9 cellular contexts compared by ENCODE assay signal in the genomic region with DNA sequence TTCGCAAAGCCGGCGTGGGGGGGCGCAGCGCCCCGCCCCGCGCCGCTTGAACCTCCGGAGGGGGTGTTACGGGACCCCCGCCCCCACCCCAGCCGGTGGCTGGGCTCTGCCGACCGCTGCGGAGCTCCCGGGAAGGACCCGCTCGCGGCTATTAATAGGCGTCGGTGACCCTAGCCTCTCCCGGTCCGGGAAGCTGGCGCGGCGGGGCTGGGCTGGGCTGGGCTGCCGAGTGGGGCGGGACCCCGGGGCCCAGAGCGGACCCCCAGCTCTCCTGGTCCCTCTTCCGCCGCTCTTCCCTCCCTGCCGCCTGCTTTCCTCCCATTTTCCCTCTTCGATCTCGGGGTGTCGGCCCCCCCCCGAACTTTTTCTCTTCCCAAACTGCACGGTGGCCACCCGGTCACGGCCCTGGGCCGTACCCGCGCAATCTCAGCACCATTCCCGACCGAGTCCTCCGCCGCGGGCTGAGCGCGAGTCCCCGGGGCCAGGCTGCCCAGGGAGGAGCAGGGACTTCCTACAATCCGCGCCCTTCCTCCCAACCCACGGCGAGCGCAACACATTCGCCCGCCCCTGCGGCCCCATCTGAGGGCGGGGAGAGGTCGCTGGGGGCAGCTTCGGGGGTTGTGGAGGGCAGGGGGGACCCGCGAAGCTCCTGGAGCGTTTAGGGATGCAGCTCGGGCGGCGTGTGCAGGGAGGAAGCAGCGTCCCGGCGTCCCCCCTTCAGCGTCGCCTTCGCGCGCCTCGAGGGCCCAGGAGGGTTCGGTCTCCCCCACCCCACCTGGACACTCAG. TPM values are rescaled to one million over a fixed set of nuclear protein-coding genes. Genes with fewer than 3 reads are reported as not detected.
DNase-seq lines count a peak whose midpoint lies in the region; ATAC-seq, FAIRE-seq and TF ChIP-seq lines count a peak whose summit lies in the region.
"Had no signal": no experiment of that assay in that cellular context is flagged by ENCODE, and none has a peak within 500 bp of the region (broad histone marks: within the 10 kb centered on the region; RNA-seq: fewer than 3 reads in every experiment).

No MANE protein-coding gene starts in this region.

- 14% methylated on average over 33 of the region's 79 CpGs for WGBS in A549 (ENCODE audit: missing lambda C conversion rate)

- no peak for TF ChIP-seq CTCF in A549 (IDR thresholded peaks at IDR 0.05)

- H3K9me3 ChIP-seq in A549 (no peaks in the 10 kb centered on the region), duodenal mucosa (ENCODE audit: control insufficient read depth in 1 of 2, low read length in 2 of 2) (no peaks in the 10 kb centered on the region), mucosa of rectum (ENCODE audit: control insufficient read depth in 2 of 2, low read length in 2 of 2) (no peaks in the 10 kb centered on the region)

- no peak for FAIRE-seq in A549 (lab: Jason Lieb, UNC)
- FAIRE-seq: GM18507 had no signal

- peak overlapping the region; percentile 55 for H3K4me3 ChIP-seq in A549
- peak overlapping the region; percentile 42 for H3K4me3 ChIP-seq in H7 (ENCODE audit: insufficient read depth, low read depth, low read length)
- peak overlapping the region; percentile 8 to 32 for H3K4me3 ChIP-seq in duodenal mucosa (ENCODE audit: low read depth in 1 of 2, low read length in 2 of 2)
- H3K4me3 ChIP-seq in mucosa of rectum (ENCODE audit: low read length in 2 of 2) = peak overlapping the region; percentile 23 to 31

- peaks cover 70% of the 10 kb centered on the region for H3K27me3 ChIP-seq in H7 (ENCODE audit: control insufficient read depth, insufficient read depth, low read length)
- H3K27me3 ChIP-seq in duodenal mucosa (ENCODE audit: control insufficient read depth in 1 of 2, insufficient read depth in 2 of 2, low read length in 2 of 2) = peaks cover 52 to 53% of the 10 kb centered on the region in 2 donors
- H3K27me3 ChIP-seq in mucosa of rectum (ENCODE audit: control insufficient read depth in 2 of 2, insufficient read depth in 2 of 2, low read length in 2 of 2) = peaks cover 25 to 36% of the 10 kb centered on the region in 2 donors

- TF ChIP-seq EP300 in A549 (IDR thresholded peaks at IDR 0.05) = no peak

- peak overlapping the region; percentile 99 for H3K4me2 ChIP-seq in A549

- TF ChIP-seq POLR2A in A549 (IDR thresholded peaks at IDR 0.05; ENCODE audit: low read length) = no peak

- DNase-seq in A549 (ENCODE audit: low read depth in 1 of 2, low spot score in 1 of 2) (peak; percentile 32 to 62), H7 (peak; percentile 86), SKM-1 treated with dmso at 0.1 percent for 144 hours (lab: John Stamatoyannopoulos, UW; ENCODE audit: unreplicated experiment) (no peak)
- no peak for DNase-seq in activated CD4-positive, CD25-positive, alpha-beta regulatory T cell (lab: John Stamatoyannopoulos, UW)

- H3K27ac ChIP-seq in A549 (peak overlapping the region in 1 of 2 experiments; percentile 78; a peak in 2 of 6 replicates), duodenal mucosa (ENCODE audit: low read depth, low read length) (no peak overlapping the region), mucosa of rectum (ENCODE audit: low read depth in 2 of 2, low read length in 2 of 2) (no peak overlapping the region)

- H3K9ac ChIP-seq in duodenal mucosa (ENCODE audit: low read depth in 1 of 2, low read length in 2 of 2) (no peak overlapping the region), mucosa of rectum (ENCODE audit: low read depth in 1 of 2, low read length in 2 of 2) (no peak overlapping the region)

- CTCF ChIA-PET in A549 (lab: Yijun Ruan, JAX) = interaction anchor here (1.2 to 2.2 kb wide), 3 partner anchors 17 to 92 kb away, joined by 3 to 9 read pairs (median 3); no protein-coding TSS in a partner anchor

- TF ChIP-seq RAD21 in A549 (conservative IDR thresholded peaks at IDR 0.05 in 1 of 2, IDR thresholded peaks at IDR 0.05 in 1 of 2) = no peak

- POLR2A ChIA-PET in A549 (lab: Yijun Ruan, JAX) = no interaction called here

- H3K36me3 ChIP-seq in H7 (replicated peaks; ENCODE audit: control insufficient read depth, insufficient read depth, low read length) (no peaks in the 10 kb centered on the region), duodenal mucosa (ENCODE audit: control insufficient read depth in 1 of 2, insufficient read depth in 2 of 2, low read length in 2 of 2) (no peaks in the 10 kb centered on the region), mucosa of rectum (ENCODE audit: control insufficient read depth in 2 of 2, insufficient read depth in 2 of 2, low read length in 2 of 2) (no peaks in the 10 kb centered on the region)

- peaks cover 35% of the 10 kb centered on the region for H3K4me1 ChIP-seq in A549
- peaks cover 0 to 4% of the 10 kb centered on the region in 2 donors for H3K4me1 ChIP-seq in duodenal mucosa (ENCODE audit: control insufficient read depth in 1 of 2, insufficient read depth in 2 of 2, low read length in 2 of 2)
- peaks cover 2 to 4% of the 10 kb centered on the region in 2 donors for H3K4me1 ChIP-seq in mucosa of rectum (ENCODE audit: control insufficient read depth in 2 of 2, insufficient read depth in 2 of 2, low read length in 2 of 2)

- ATAC-seq in A549 (peak; percentile 2 to 45; a peak in 3 of 6 replicates), HG03520 (IDR thresholded peaks at IDR 0.05; ENCODE audit: unreplicated experiment) (no peak), GM19324 (IDR thresholded peaks at IDR 0.05; ENCODE audit: low FRiP score, unreplicated experiment) (no peak)

TF ChIP-seq in A549, 52 proteins besides CTCF, POLR2A, EP300 and RAD21:
- TF ChIP-seq HOXB13 (CRISPR knock-in tag; IDR thresholded peaks at IDR 0.05; ENCODE audit: low read depth) = no peak
- TF ChIP-seq RNF2 (IDR thresholded peaks at IDR 0.05; ENCODE audit: borderline replicate concordance, low read depth) = no peak
- no peak for TF ChIP-seq CBX8 (IDR thresholded peaks at IDR 0.05)
- TF ChIP-seq, protein P1, sequence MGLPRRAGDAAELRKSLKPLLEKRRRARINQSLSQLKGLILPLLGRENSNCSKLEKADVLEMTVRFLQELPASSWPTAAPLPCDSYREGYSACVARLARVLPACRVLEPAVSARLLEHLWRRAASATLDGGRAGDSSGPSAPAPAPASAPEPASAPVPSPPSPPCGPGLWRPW (IDR thresholded peaks at IDR 0.05) = no peak
- TF ChIP-seq CHD2 (IDR thresholded peaks at IDR 0.05; ENCODE audit: low read length, partially characterized antibody) = no peak
TF ChIP-seq in A549: peak in this region for 0.

RNA-seq across cellular contexts. Expression of gene ELFN1, which starts 3.1 kb away (rescaled TPM):
- 0.09 and 0.10 TPM in 2 replicates for polyA plus RNA-seq in A549 (2011; rRNA removed)
- 0.12 and 0.29 TPM in 2 replicates for polyA plus RNA-seq in A549 (2012; cell fraction: cytosol; rRNA removed)
- 0.11 and 0.22 TPM in 2 replicates for polyA plus RNA-seq in A549 (2012; cell fraction: nucleus; rRNA removed)
- 0.08 to 0.10 TPM (median 0.09 TPM) in 3 replicates for polyA plus RNA-seq in A549 (2017; fragmentation: RNase III; extraction: RNeasy Plus Mini Kit Qiagen cat#74134 plus additional on column Dnase treatment)
- 0.08 and 0.15 TPM in 2 replicates for polyA minus RNA-seq in A549 (2011; rRNA and poly(A)+ RNA removed)
- total RNA-seq in H7 (2014; rRNA removed; shearing (Covaris generic)) = 16.0 and 19.9 TPM in 2 replicates

Comparison
In these comparisons a context has a peak if more than half of its experiments do, and no peak if none do; other contexts are left out.
1. ATAC-seq: peak in A549 (2 of 2); none in HG03520 (single experiment) and GM19324 (single experiment).
2. DNase-seq: peak in A549 (2 of 2) and H7 (single experiment); none in SKM-1 treated with dmso at 0.1 percent for 144 hours (single experiment) and activated CD4-positive, CD25-positive, alpha-beta regulatory T cell (0 of 4).
3. Peak in every context shown above with its lines, with median percentiles within 50 percentile points of each other: H3K4me3 ChIP-seq.